In the genomic region with DNA sequence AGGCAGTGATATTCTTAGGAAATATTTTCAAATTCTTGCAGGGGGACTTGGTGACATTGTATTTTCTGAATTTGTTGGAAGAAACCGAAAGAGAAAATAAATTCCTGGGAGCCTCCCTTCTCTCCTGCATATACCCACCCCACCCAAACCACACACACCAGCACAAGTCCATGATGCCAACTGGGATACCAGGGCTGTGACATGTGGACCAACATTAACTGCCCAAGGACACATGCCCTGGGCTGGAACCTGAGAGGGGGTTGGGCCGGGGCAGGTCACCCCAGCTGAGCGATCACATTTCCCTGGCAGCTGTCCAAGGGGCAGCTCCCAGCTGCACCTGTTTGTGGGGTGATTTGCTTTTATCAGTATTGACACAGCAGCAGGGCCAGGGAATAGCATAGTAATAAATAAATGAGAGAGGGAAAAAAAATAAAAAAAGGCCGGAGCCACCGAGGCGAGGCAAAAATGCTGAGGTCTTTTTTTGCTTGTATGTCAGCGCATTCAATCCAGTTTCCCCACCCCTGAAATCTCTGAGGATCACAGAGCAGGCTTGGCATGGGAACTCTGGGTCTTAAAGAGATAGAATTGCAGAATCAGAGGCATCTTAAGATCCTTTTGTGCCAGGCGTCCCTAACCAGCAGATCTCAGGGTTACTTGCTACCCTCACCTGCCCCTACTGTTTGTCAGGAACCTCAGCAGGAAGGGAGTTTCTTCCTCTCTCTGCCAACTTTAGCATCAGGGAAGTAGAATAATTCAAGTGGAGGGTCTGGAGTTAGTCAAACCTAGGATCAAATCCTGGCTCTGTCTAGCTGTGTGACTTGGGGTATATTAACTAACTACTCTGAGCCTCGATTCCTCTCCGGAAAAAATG, we compare ENCODE assay signal across 8 cellular contexts.
DNase-seq lines count a peak whose midpoint lies in the region; FAIRE-seq and TF ChIP-seq lines count a peak whose summit lies in the region.

No MANE protein-coding gene starts in this region.

- H3K79me2 ChIP-seq in KMS-11 (ENCODE audit: insufficient read depth, low read depth) (no peaks in the 10 kb centered on the region), mammary epithelial cell (ENCODE audit: insufficient read depth, low read length) (no peaks in the 10 kb centered on the region), keratinocyte (ENCODE audit: control insufficient read depth, insufficient read depth, low read length) (no peaks in the 10 kb centered on the region)

- peaks cover 76% of the 10 kb centered on the region for H3K4me1 ChIP-seq in KMS-11 (ENCODE audit: low read depth, poor library complexity, severe bottlenecking)
- peaks cover 19% of the 10 kb centered on the region for H3K4me1 ChIP-seq in mammary epithelial cell (ENCODE audit: insufficient read depth, low read length)
- peaks cover 13% of the 10 kb centered on the region for H3K4me1 ChIP-seq in keratinocyte (ENCODE audit: control insufficient read depth, extremely low read depth, insufficient read depth, low read length)
- peaks cover 7 to 13% of the 10 kb centered on the region in 2 donors for H3K4me1 ChIP-seq in small intestine (ENCODE audit: control insufficient read depth in 2 of 2, insufficient read depth in 1 of 2, low read depth in 1 of 2, low read length in 1 of 2)

- in situ Hi-C loops in Caki2 (cut with HindIII; ENCODE audit: low pct_unique_long_range_greater_than_20kb, low sequenced_read_pairs) (no loop called here), mammary epithelial cell (cut with MboI; ENCODE audit: low sequenced_read_pairs in 2 of 2) (no loop called here)

- 72% methylated on average over 10 of the region's 10 CpGs for WGBS in mammary epithelial cell (ENCODE audit: low coverage, missing lambda C conversion rate)
- 13 to 31% (median 26%) methylated on average over 10 of the region's 10 CpGs for WGBS in small intestine, 3 donors

- peak; percentile 92 for DNase-seq in Caki2 (ENCODE audit: low read depth)
- peak; percentile 98 for DNase-seq in RPMI8226
- peak; percentile 33 for DNase-seq in mammary epithelial cell
- no peak for DNase-seq in keratinocyte (ENCODE audit: low read depth, low spot score)
- DNase-seq in small intestine, result peak; percentile 99
- DNase-seq in AML-193 (lab: John Stamatoyannopoulos, UW), result no peak
- no peak for DNase-seq in amniotic stem cell (lab: John Stamatoyannopoulos, UW)

- FAIRE-seq in keratinocyte (lab: Jason Lieb, UNC) (no peak), small intestine (lab: Jason Lieb, UNC) (no peak)

- TF ChIP-seq CTCF in KMS-11 (conservative IDR thresholded peaks at IDR 0.05; ENCODE audit: low read depth, low read length) (no peak), mammary epithelial cell (conservative IDR thresholded peaks at IDR 0.05 in 1 of 2, IDR thresholded peaks at IDR 0.05 in 1 of 2; ENCODE audit: extremely low read depth in 1 of 2, insufficient read depth in 1 of 2, low read depth in 1 of 2, low read length in 2 of 2) (no peak), keratinocyte (optimal IDR thresholded peaks at IDR 0.05 in 1 of 3, IDR thresholded peaks at IDR 0.05 in 1 of 3, conservative IDR thresholded peaks at IDR 0.05 in 1 of 3; ENCODE audit: extremely low read depth in 1 of 3, insufficient read depth in 2 of 3, low read length in 3 of 3) (no peak)

- H3K27ac ChIP-seq in KMS-11 (peak overlapping the region; percentile 97), mammary epithelial cell (ENCODE audit: insufficient read depth, low read depth, low read length) (peak overlapping the region; percentile 66), keratinocyte (ENCODE audit: control insufficient read depth, insufficient read depth, low read length) (peak overlapping the region; percentile 38), small intestine (ENCODE audit: low read depth in 1 of 2, low read length in 1 of 2) (peak overlapping the region; percentile 82 to 93)

- no TSS peak for BruUV-seq in mammary epithelial cell (replicated peaks; lab: Mats Ljungman, UMichigan)

- H4K20me1 ChIP-seq in KMS-11 (ENCODE audit: insufficient read depth), result no peaks in the 10 kb centered on the region
- H4K20me1 ChIP-seq in mammary epithelial cell (ENCODE audit: insufficient read depth, low read length), result no peaks in the 10 kb centered on the region
- H4K20me1 ChIP-seq in keratinocyte (ENCODE audit: control insufficient read depth, extremely low read depth, insufficient read depth, low read length), result no peaks in the 10 kb centered on the region

- H3K9me3 ChIP-seq in mammary epithelial cell (replicated peaks; ENCODE audit: insufficient read depth, low read length) (no peaks in the 10 kb centered on the region), keratinocyte (ENCODE audit: control insufficient read depth, low read depth, low read length) (no peaks in the 10 kb centered on the region), small intestine (ENCODE audit: control insufficient read depth, low read depth) (no peaks in the 10 kb centered on the region)

- H3K36me3 ChIP-seq in KMS-11 (ENCODE audit: insufficient read depth) (no peaks in the 10 kb centered on the region), mammary epithelial cell (ENCODE audit: insufficient read depth, low read length) (no peaks in the 10 kb centered on the region), keratinocyte (ENCODE audit: control insufficient read depth in 2 of 2, extremely low read depth in 1 of 2, insufficient read depth in 2 of 2, low read length in 2 of 2) (no peaks in the 10 kb centered on the region), small intestine (ENCODE audit: control insufficient read depth in 2 of 2, insufficient read depth in 2 of 2, low read length in 2 of 2) (no peaks in the 10 kb centered on the region)

- CTCF ChIA-PET in mammary epithelial cell (lab: Charles Lee; ENCODE audit: low non-redundant PET), result no interaction called here

- no peak overlapping the region for H3K4me3 ChIP-seq in KMS-11 (IDR thresholded peaks at IDR 0.05; ENCODE audit: insufficient read depth, low read depth, low read length)
- H3K4me3 ChIP-seq in mammary epithelial cell (replicated peaks in 1 of 3; ENCODE audit: insufficient read depth in 1 of 3, low read depth in 2 of 3, low read length in 3 of 3), result peak overlapping the region in 2 of 3 experiments; percentile 19 to 22
- H3K4me3 ChIP-seq in keratinocyte (ENCODE audit: control insufficient read depth in 2 of 3, extremely low read depth in 1 of 3, insufficient read depth in 2 of 3, low read depth in 1 of 3, low read length in 3 of 3), result peak overlapping the region in 2 of 3 experiments; percentile 47 to 62
- H3K4me3 ChIP-seq in small intestine (ENCODE audit: low read depth in 1 of 2, low read length in 2 of 2), result peak overlapping the region in 1 of 2 donors; percentile 38

- H2AFZ ChIP-seq in KMS-11 (ENCODE audit: low read depth) (peak overlapping the region; percentile 38; the same call in 1 of the 2 replicates), mammary epithelial cell (ENCODE audit: low read depth, low read length) (no peak overlapping the region), keratinocyte (ENCODE audit: control insufficient read depth, low read length) (peak overlapping the region; percentile 57)

- no peaks in the 10 kb centered on the region for H3K9me1 ChIP-seq in keratinocyte (ENCODE audit: control insufficient read depth, extremely low read depth, insufficient read depth, low read length)

- H3K27me3 ChIP-seq in KMS-11 (ENCODE audit: insufficient read depth, low read depth) (no peaks in the 10 kb centered on the region), mammary epithelial cell (ENCODE audit: insufficient read depth, low read length) (no peaks in the 10 kb centered on the region), keratinocyte (ENCODE audit: control insufficient read depth, extremely low read depth, insufficient read depth, low read length) (no peaks in the 10 kb centered on the region), small intestine (ENCODE audit: control insufficient read depth in 2 of 2, insufficient read depth in 2 of 2, low read length in 2 of 2) (no peaks in the 10 kb centered on the region)

- H3K4me2 ChIP-seq in KMS-11 (peak overlapping the region; percentile 98), mammary epithelial cell (ENCODE audit: insufficient read depth, low read depth, low read length) (peak overlapping the region; percentile 71), keratinocyte (ENCODE audit: control insufficient read depth, extremely low read depth, insufficient read depth, low read depth, low read length) (peak overlapping the region; percentile 95)

- intact Hi-C loops in mammary epithelial cell (cut with micrococcal nuclease), result loop anchor here (2.0 kb wide), 1 partner anchor 45 kb away; no protein-coding TSS in a partner anchor

- dilution Hi-C loops in mammary epithelial cell (cut with HindIII; ENCODE audit: low sequenced_read_pairs), result no loop called here
- dilution Hi-C loops in keratinocyte (cut with MboI; ENCODE audit: extremely low pct_ligation_motif_present, low sequenced_read_pairs), result no loop called here

- peak overlapping the region; percentile 78 for H3K9ac ChIP-seq in KMS-11
- peak overlapping the region; percentile 62 for H3K9ac ChIP-seq in mammary epithelial cell (ENCODE audit: insufficient read depth, low read length)
- peak overlapping the region; percentile 57 for H3K9ac ChIP-seq in keratinocyte (ENCODE audit: control insufficient read depth, extremely low read depth, insufficient read depth, low read length)

Comparison
In these comparisons a context has a peak if more than half of its experiments do, and no peak if none do; other contexts are left out.
1. DNase-seq: peak in Caki2 (single experiment), RPMI8226 (single experiment), mammary epithelial cell (single experiment) and small intestine (single experiment); none in keratinocyte (single experiment), AML-193 (0 of 2) and amniotic stem cell (single experiment).
2. H3K27ac ChIP-seq: peak in every context shown above with its lines; median percentile 97 in KMS-11; 88 in small intestine; 66 in mammary epithelial cell; 38 in keratinocyte.
3. Peak in every context shown above with its lines, with median percentiles within 50 percentile points of each other: H3K4me2 ChIP-seq and H3K9ac ChIP-seq.